Comparison of ENCODE assay signal across 8 cellular contexts in the genomic region with DNA sequence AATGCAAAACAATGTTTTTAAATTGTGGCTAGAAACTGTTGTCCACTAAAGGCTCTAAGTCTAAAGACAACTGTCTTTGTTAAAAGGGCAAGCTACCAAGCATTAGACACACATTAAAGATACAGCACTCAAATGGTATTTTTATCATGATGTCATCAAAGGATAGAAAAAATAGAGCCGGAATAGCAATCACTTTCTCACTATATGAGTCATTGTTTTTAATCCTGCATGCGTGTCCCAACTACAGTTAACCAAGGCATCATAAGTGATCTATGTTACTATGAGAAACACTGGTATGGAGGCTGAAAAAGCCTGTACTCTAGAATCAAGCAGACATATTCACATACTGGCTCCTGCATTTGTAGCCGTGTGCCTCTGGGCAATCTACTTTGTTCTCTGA. TPM values are rescaled to one million over a fixed set of nuclear protein-coding genes. Genes with fewer than 3 reads are reported as not detected.
A peak's percentile ranks its signal among the peaks of the same experiment; 100 is the strongest.
DNase-seq lines count a peak whose midpoint lies in the region; ATAC-seq and TF ChIP-seq lines count a peak whose summit lies in the region.

No MANE protein-coding gene starts in this region.

- H3K4me3 Mint-ChIP-seq in brain, result peak overlapping the region in 4 of 5 experiments; percentile 47 to 99 (median 92)
- no peak overlapping the region for H3K4me3 Mint-ChIP-seq in mesothelial cell of epicardium
- no peak overlapping the region for H3K4me3 Mint-ChIP-seq in activated T-helper 2 cell treated with anti-CD3 and anti-CD28 coated beads, Interferon-gamma antibody, Interleukin-2, Interleukin-4, amounts not matched to agents 10 μg/mL and 5 μg/mL and 100 μg/mL, durations not matched to agents 14 hours and 24 hours and 36 hours (ENCODE audit: low read depth)

- ATAC-seq in HG02588 (IDR thresholded peaks at IDR 0.05; ENCODE audit: unreplicated experiment), result no peak

- DNase-seq in AG04450 (ENCODE audit: low read depth, low spot score) (peak; percentile 71), HT1080 (ENCODE audit: low read depth) (peak; percentile 88), mesothelial cell of epicardium (ENCODE audit: low spot score in 2 of 2, unreplicated experiment in 2 of 2) (no peak), DMS79 (lab: John Stamatoyannopoulos, UW) (no peak)
- DNase-seq in activated effector memory CD4-positive, alpha-beta T cell treated with anti-CD3 and anti-CD28 coated beads, Interleukin-2, amount 50 U/mL, for 16 hours, result no peak
- DNase-seq in activated T-helper 2 cell treated with anti-CD3 and anti-CD28 coated beads, Interferon-gamma antibody, Interleukin-2, Interleukin-4, amounts not matched to agents 10 μg/mL and 5 μg/mL and 100 μg/mL, durations not matched to agents 14 hours and 24 hours and 36 hours (ENCODE audit: low spot score), result no peak

- H3K9me3 ChIP-seq in AG04450 (ENCODE audit: control insufficient read depth, insufficient read depth, low read length), result peaks cover 2% of the 10 kb centered on the region

- peaks cover 47% of the 10 kb centered on the region for H3K4me1 Mint-ChIP-seq in brain
- H3K4me1 Mint-ChIP-seq in mesothelial cell of epicardium, result peaks cover 30% of the 10 kb centered on the region
- peaks cover 30% of the 10 kb centered on the region for H3K4me1 Mint-ChIP-seq in activated T-helper 2 cell treated with anti-CD3 and anti-CD28 coated beads, Interferon-gamma antibody, Interleukin-2, Interleukin-4, amounts not matched to agents 10 μg/mL and 5 μg/mL and 100 μg/mL, durations not matched to agents 14 hours and 24 hours and 36 hours (ENCODE audit: low read depth)

- CTCF ChIA-PET in AG04450 (lab: Charles Lee), result no interaction called here

- no peaks in the 10 kb centered on the region for H3K27me3 ChIP-seq in AG04450 (ENCODE audit: control insufficient read depth, insufficient read depth, low read length)

- H3K27me3 Mint-ChIP-seq in brain (peaks cover 21% of the 10 kb centered on the region), mesothelial cell of epicardium (ENCODE audit: low read depth) (no peaks in the 10 kb centered on the region)
- no peaks in the 10 kb centered on the region for H3K27me3 Mint-ChIP-seq in activated T-helper 2 cell treated with anti-CD3 and anti-CD28 coated beads, Interferon-gamma antibody, Interleukin-2, Interleukin-4, amounts not matched to agents 10 μg/mL and 5 μg/mL and 100 μg/mL, durations not matched to agents 14 hours and 24 hours and 36 hours (ENCODE audit: low read depth)

- peaks cover 10 to 25% (median 20%) of the 10 kb centered on the region in 5 experiments for H3K9me3 Mint-ChIP-seq in brain
- peaks cover 20% of the 10 kb centered on the region for H3K9me3 Mint-ChIP-seq in mesothelial cell of epicardium
- peaks cover 22% of the 10 kb centered on the region for H3K9me3 Mint-ChIP-seq in activated T-helper 2 cell treated with anti-CD3 and anti-CD28 coated beads, Interferon-gamma antibody, Interleukin-2, Interleukin-4, amounts not matched to agents 10 μg/mL and 5 μg/mL and 100 μg/mL, durations not matched to agents 14 hours and 24 hours and 36 hours

- peak overlapping the region; percentile 58 for H3K27ac ChIP-seq in AG04450 (ENCODE audit: low read depth, low read length)

- intact Hi-C loops in activated T-helper 2 cell treated with anti-CD3 and anti-CD28 coated beads, Interferon-gamma antibody, Interleukin-2, Interleukin-4, amounts not matched to agents 10 μg/mL and 5 μg/mL and 100 μg/mL, durations not matched to agents 14 hours and 24 hours and 36 hours (cut with micrococcal nuclease), result loop anchor here (2.0 to 5.0 kb wide), 4 partner anchors 34 to 676 kb away; no protein-coding TSS in a partner anchor

- POLR2A ChIA-PET in AG04450 (lab: Yijun Ruan, JAX), result no interaction called here

- H3K36me3 Mint-ChIP-seq in brain, result peaks cover 20% of the 10 kb centered on the region
- H3K36me3 Mint-ChIP-seq in mesothelial cell of epicardium, result peaks cover 6% of the 10 kb centered on the region
- H3K36me3 Mint-ChIP-seq in activated T-helper 2 cell treated with anti-CD3 and anti-CD28 coated beads, Interferon-gamma antibody, Interleukin-2, Interleukin-4, amounts not matched to agents 10 μg/mL and 5 μg/mL and 100 μg/mL, durations not matched to agents 14 hours and 24 hours and 36 hours (ENCODE audit: low read depth), result peaks cover 13% of the 10 kb centered on the region

- H3K4me3 ChIP-seq in AG04450 (ENCODE audit: low read depth, low read length), result no peak overlapping the region

- TF ChIP-seq CTCF in AG04450 (IDR thresholded peaks at IDR 0.05; ENCODE audit: low read depth, low read length), result no peak
- TF ChIP-seq CTCF in brain (conservative IDR thresholded peaks at IDR 0.05), result no peak
- no peak for TF ChIP-seq CTCF in mesothelial cell of epicardium (IDR thresholded peaks at IDR 0.05; ENCODE audit: unreplicated experiment)

- H3K27ac Mint-ChIP-seq in brain (peak overlapping the region; percentile 87 to 100 (median 99)), mesothelial cell of epicardium (peak overlapping the region; percentile 50)
- no peak overlapping the region for H3K27ac Mint-ChIP-seq in activated T-helper 2 cell treated with anti-CD3 and anti-CD28 coated beads, Interferon-gamma antibody, Interleukin-2, Interleukin-4, amounts not matched to agents 10 μg/mL and 5 μg/mL and 100 μg/mL, durations not matched to agents 14 hours and 24 hours and 36 hours

RNA-seq across cellular contexts. Expression of a gene that starts 1.9 kb away (rescaled TPM):
- polyA plus RNA-seq in AG04450 (2011; rRNA removed), result 78.6 and 109 TPM in 2 replicates
- 65.1 and 114 TPM in 2 replicates for polyA minus RNA-seq in AG04450 (2011; rRNA and poly(A)+ RNA removed)
- total RNA-seq in HT1080 (2014; rRNA removed; shearing (Covaris generic)), result 21.7 and 26.2 TPM in 2 replicates
- 42.8 and 58.1 TPM in 2 replicates for polyA plus RNA-seq in HT1080 (2015; cell fraction: cytosol; rRNA removed)
- 87.6 and 92.3 TPM in 2 replicates for polyA plus RNA-seq in HT1080 (2015; cell fraction: nucleus; rRNA removed)
- polyA plus RNA-seq in brain (ENCODE audit: insufficient read depth, low read depth, low replicate concordance), result 51.2 TPM
- total RNA-seq in mesothelial cell of epicardium, result 69.2 to 70.7 TPM (median 70.5 TPM) in 3 replicates
- total RNA-seq in activated T-helper 2 cell treated with anti-CD3 and anti-CD28 coated beads, Interferon-gamma antibody, Interleukin-2, Interleukin-4, amounts not matched to agents 10 μg/mL and 5 μg/mL and 100 μg/mL, durations not matched to agents 14 hours and 24 hours and 36 hours, result 52.2 and 52.9 TPM in 2 replicates

Comparison
In these comparisons a context has a peak if more than half of its experiments do, and no peak if none do; other contexts are left out.
1. DNase-seq: peak in AG04450 (single experiment) and HT1080 (single experiment); none in mesothelial cell of epicardium (0 of 2), activated effector memory CD4-positive, alpha-beta T cell treated with anti-CD3 and anti-CD28 coated beads, Interleukin-2, amount 50 U/mL, for 16 hours (single experiment), DMS79 (single experiment) and activated T-helper 2 cell treated with anti-CD3 and anti-CD28 coated beads, Interferon-gamma antibody, Interleukin-2, Interleukin-4, amounts not matched to agents 10 μg/mL and 5 μg/mL and 100 μg/mL, durations not matched to agents 14 hours and 24 hours and 36 hours (single experiment).
2. H3K4me3 Mint-ChIP-seq: peak in brain (4 of 5); none in mesothelial cell of epicardium (single experiment) and activated T-helper 2 cell treated with anti-CD3 and anti-CD28 coated beads, Interferon-gamma antibody, Interleukin-2, Interleukin-4, amounts not matched to agents 10 μg/mL and 5 μg/mL and 100 μg/mL, durations not matched to agents 14 hours and 24 hours and 36 hours (single experiment).